9 cellular contexts compared by ENCODE assay signal in genomic region chr15:78212546-78213424, GRCh38. TPM values are rescaled to one million over a fixed set of nuclear protein-coding genes. Genes with fewer than 3 reads are reported as not detected.
A peak's percentile ranks its signal among the peaks of the same experiment; 100 is the strongest.
DNase-seq lines count a peak whose midpoint lies in the region; ATAC-seq, FAIRE-seq and TF ChIP-seq lines count a peak whose summit lies in the region.
"Had no signal": no experiment of that assay in that cellular context is flagged by ENCODE, and none has a peak within 500 bp of the region (broad histone marks: within the 10 kb centered on the region; RNA-seq: fewer than 3 reads in every experiment).

No MANE protein-coding gene starts in this region.

- no peaks in the 10 kb centered on the region for H3K9me3 ChIP-seq in CD4-positive, alpha-beta memory T cell (ENCODE audit: control insufficient read depth in 1 of 2, low read length in 2 of 2)

- H3K4me3 ChIP-seq in CD4-positive, alpha-beta memory T cell (ENCODE audit: low read length in 2 of 2) = no peak overlapping the region

- CTCF ChIA-PET in CD4-positive, alpha-beta memory T cell (lab: Charles Lee; ENCODE audit: partially characterized antibody) = no interaction called here

- H3K9me3 Mint-ChIP-seq in CD4-positive, alpha-beta memory T cell = no peaks in the 10 kb centered on the region
- H3K9me3 Mint-ChIP-seq: stimulated activated naive CD8-positive, alpha-beta T cell treated with anti-CD3 and anti-CD28 coated beads, Interleukin-15, Interleukin-2, amounts not matched to agents 100 ng/mL and 50 ng/mL, for 24 hours had no signal

- intact Hi-C loops in posterior vena cava (cut with DNase I) = no loop called here
- intact Hi-C loops in CD4-positive, alpha-beta memory T cell (cut with micrococcal nuclease) = no loop called here

- no peak overlapping the region for H3K4me3 Mint-ChIP-seq in CD4-positive, alpha-beta memory T cell
- H3K4me3 Mint-ChIP-seq: stimulated activated naive CD8-positive, alpha-beta T cell treated with anti-CD3 and anti-CD28 coated beads, Interleukin-15, Interleukin-2, amounts not matched to agents 100 ng/mL and 50 ng/mL, for 24 hours had no signal

- no peaks in the 10 kb centered on the region for H3K4me1 ChIP-seq in CD4-positive, alpha-beta memory T cell (ENCODE audit: insufficient read depth, low read length)

- no peak overlapping the region for H3K27ac ChIP-seq in CD4-positive, alpha-beta memory T cell (ENCODE audit: low read depth, low read length)

- no peaks in the 10 kb centered on the region for H3K27me3 ChIP-seq in CD4-positive, alpha-beta memory T cell (ENCODE audit: insufficient read depth, low read length)

- ATAC-seq in GM21619 (IDR thresholded peaks at IDR 0.05; ENCODE audit: unreplicated experiment) = no peak

- no peak for TF ChIP-seq CTCF in GM10266 (IDR thresholded peaks at IDR 0.05; ENCODE audit: control insufficient read depth, insufficient read depth, low read depth, missing control alignments)

- H3K27me3 Mint-ChIP-seq in CD4-positive, alpha-beta memory T cell = peaks cover 3 to 12% of the 10 kb centered on the region in 2 donors

- POLR2A ChIA-PET in CD4-positive, alpha-beta memory T cell (lab: Charles Lee; ENCODE audit: partially characterized antibody) = no interaction called here

- no peak overlapping the region for H3K27ac Mint-ChIP-seq in CD4-positive, alpha-beta memory T cell
- H3K27ac Mint-ChIP-seq: stimulated activated naive CD8-positive, alpha-beta T cell treated with anti-CD3 and anti-CD28 coated beads, Interleukin-15, Interleukin-2, amounts not matched to agents 100 ng/mL and 50 ng/mL, for 24 hours had no signal

- DNase-seq in ELR (ENCODE audit: low read depth) = peak; percentile 85
- peak; percentile 84 for DNase-seq in RCC 7860 (ENCODE audit: low spot score)
- peak; percentile 19 for DNase-seq in fibroblast of peridontal ligament (ENCODE audit: extremely low read depth)
- DNase-seq in posterior vena cava (ENCODE audit: low spot score) = peak; percentile 92
- no peak for DNase-seq in NK-92 (lab: John Stamatoyannopoulos, UW; ENCODE audit: unreplicated experiment)
- no peak for DNase-seq in GM10266 (ENCODE audit: extremely low spot score)
- DNase-seq in CD4-positive, alpha-beta memory T cell = no peak

- FAIRE-seq in RCC 7860 (lab: Jason Lieb, UNC) = peak; percentile 72

- no peaks in the 10 kb centered on the region for H3K4me1 Mint-ChIP-seq in CD4-positive, alpha-beta memory T cell

- no peaks in the 10 kb centered on the region for H3K36me3 Mint-ChIP-seq in CD4-positive, alpha-beta memory T cell

- H3K36me3 ChIP-seq in CD4-positive, alpha-beta memory T cell (ENCODE audit: insufficient read depth, low read length) = no peaks in the 10 kb centered on the region

RNA-seq across cellular contexts. Expression of gene ACSBG1, which starts 21.6 kb away (rescaled TPM):
- total RNA-seq in posterior vena cava = not detected
- not detected for total RNA-seq in CD4-positive, alpha-beta memory T cell
- polyA plus RNA-seq in CD4-positive, alpha-beta memory T cell = not detected

RNA-seq across cellular contexts. Expression of gene DNAJA4, which starts 51.6 kb away (rescaled TPM):
- total RNA-seq in posterior vena cava = 10 to 100 TPM; 22.3 to 56.4 TPM
- 10 to 100 TPM; 31.5 to 32.8 TPM for total RNA-seq in CD4-positive, alpha-beta memory T cell
- 10 to 100 TPM in 1 of 2 donors, 1 to 10 TPM in 1; 7.8 to 12.0 TPM for polyA plus RNA-seq in CD4-positive, alpha-beta memory T cell

Comparison
In these comparisons a context has a peak if more than half of its experiments do, and no peak if none do; other contexts are left out.
1. DNase-seq: peak in ELR (single experiment), RCC 7860 (single experiment), fibroblast of peridontal ligament (single experiment) and posterior vena cava (single experiment); none in NK-92 (single experiment), GM10266 (single experiment) and CD4-positive, alpha-beta memory T cell (0 of 5).